ENCODE assay signal across 8 cellular contexts in genomic region chr7:30074422-30075030, GRCh38. TPM values are rescaled to one million over a fixed set of nuclear protein-coding genes. Genes with fewer than 3 reads are reported as not detected.
A peak's percentile ranks its signal among the peaks of the same experiment; 100 is the strongest.
DNase-seq lines count a peak whose midpoint lies in the region; ATAC-seq and TF ChIP-seq lines count a peak whose summit lies in the region.

No MANE protein-coding gene starts in this region.

- no peak overlapping the region for H3K27ac ChIP-seq in OCI-LY7 (ENCODE audit: low read depth, low read length, poor library complexity, severe bottlenecking)
- H3K27ac ChIP-seq in esophagus squamous epithelium: no peak overlapping the region
- no peak overlapping the region for H3K27ac ChIP-seq in coronary artery

- ATAC-seq in HG03520 (IDR thresholded peaks at IDR 0.05; ENCODE audit: unreplicated experiment) (no peak), GM21737 (IDR thresholded peaks at IDR 0.05; ENCODE audit: unreplicated experiment) (no peak)

- H3K4me2 ChIP-seq in OCI-LY7 (ENCODE audit: low read length): no peak overlapping the region

- H3K36me3 ChIP-seq in OCI-LY7 (ENCODE audit: insufficient read depth, low read length) (peaks cover 7% of the 10 kb centered on the region; the same call in 1 of the 2 replicates), esophagus squamous epithelium (peaks cover 0 to 33% (median 0%) of the 10 kb centered on the region in 3 donors)

- no peak for TF ChIP-seq POLR2A in esophagus squamous epithelium (IDR thresholded peaks at IDR 0.05)

- peak; percentile 50 for DNase-seq in COR-L47 (lab: John Stamatoyannopoulos, UW)
- DNase-seq in HPDE6-E6E7 (ENCODE audit: extremely low spot score): peak; percentile 36
- DNase-seq in OCI-LY7 (ENCODE audit: low spot score): peak; percentile 62
- no peak for DNase-seq in esophagus squamous epithelium (lab: John Stamatoyannopoulos, UW)
- peak; percentile 18 for DNase-seq in stromal cell of bone marrow (ENCODE audit: low read depth)
- DNase-seq in coronary artery (ENCODE audit: low spot score): no peak

- no peaks in the 10 kb centered on the region for H3K9me3 ChIP-seq in OCI-LY7 (ENCODE audit: low read length)
- H3K9me3 ChIP-seq in esophagus squamous epithelium: no peaks in the 10 kb centered on the region

- H3K79me2 ChIP-seq in OCI-LY7 (ENCODE audit: insufficient read depth, low read depth, low read length): no peaks in the 10 kb centered on the region

- no peaks in the 10 kb centered on the region; the same call in 1 of the 2 replicates for H3K9me2 ChIP-seq in OCI-LY7 (ENCODE audit: insufficient read depth, low read length)

- BruUV-seq in OCI-LY7 (replicated peaks; lab: Mats Ljungman, UMichigan): no TSS peak

- H3K27me3 ChIP-seq in esophagus squamous epithelium: no peaks in the 10 kb centered on the region

- H3K4me3 ChIP-seq in OCI-LY7 (ENCODE audit: low read depth, low read length, poor library complexity, severe bottlenecking): no peak overlapping the region
- no peak overlapping the region for H3K4me3 ChIP-seq in esophagus squamous epithelium
- H3K4me3 ChIP-seq in coronary artery: no peak overlapping the region

- CTCF ChIA-PET in OCI-LY7 (lab: Charles Lee; ENCODE audit: unreplicated experiment): interaction anchor here (0.7 kb wide), 1 partner anchor 45 kb away, joined by 3 read pairs; no protein-coding TSS in a partner anchor

- no peak overlapping the region for H2AFZ ChIP-seq in OCI-LY7 (ENCODE audit: low read length)

- POLR2A ChIA-PET in OCI-LY7 (lab: Charles Lee): interaction anchor here (0.7 to 1.6 kb wide), 5 partner anchors 11 to 1335 kb away, joined by 3 to 8 read pairs (median 4); no protein-coding TSS in a partner anchor

- no peaks in the 10 kb centered on the region for H4K20me1 ChIP-seq in OCI-LY7 (ENCODE audit: insufficient read depth, low read length)

- intact Hi-C loops in OCI-LY7 (cut with micrococcal nuclease; ENCODE audit: unreplicated experiment): no loop called here
- intact Hi-C loops in esophagus squamous epithelium (cut with DNase I): no loop called here

- WGBS in esophagus squamous epithelium, 2 donors: 33 to 41% methylated on average over 1 of the region's 1 CpG

- H3K4me1 ChIP-seq in OCI-LY7 (ENCODE audit: insufficient read depth, low read length, poor library complexity, severe bottlenecking) (no peaks in the 10 kb centered on the region), esophagus squamous epithelium (no peaks in the 10 kb centered on the region)

- TF ChIP-seq CTCF in OCI-LY7 (conservative IDR thresholded peaks at IDR 0.05; ENCODE audit: low read length): peak; percentile 87
- TF ChIP-seq CTCF in esophagus squamous epithelium (IDR thresholded peaks at IDR 0.05): peak in 5 of 6 experiments; percentile 13 to 54 (median 36)
- TF ChIP-seq CTCF in coronary artery (IDR thresholded peaks at IDR 0.05): no peak

RNA-seq across cellular contexts. Expression of gene PLEKHA8, which starts 46.3 kb away (rescaled TPM):
- total RNA-seq in OCI-LY7 (2014; rRNA removed; shearing (Covaris generic)): 10.2 and 11.0 TPM in 2 replicates
- total RNA-seq in OCI-LY7 (2022): 27.9 and 31.7 TPM in 2 replicates
- 10 to 100 TPM in 1 of 4 donors, 1 to 10 TPM in 3; 5.1 to 10.5 (median 5.9) TPM for total RNA-seq in esophagus squamous epithelium

RNA-seq across cellular contexts. Expression of gene FKBP14, which starts 48.0 kb away (rescaled TPM):
- total RNA-seq in OCI-LY7 (2014; rRNA removed; shearing (Covaris generic)): 5.3 and 6.3 TPM in 2 replicates
- total RNA-seq in OCI-LY7 (2022) (15.9 and 17.9 TPM in 2 replicates), esophagus squamous epithelium (1 to 10 TPM; 3.3 to 8.0 (median 7.5) TPM)

Comparison
In these comparisons a context has a peak if more than half of its experiments do, and no peak if none do; other contexts are left out.
1. DNase-seq: peak in COR-L47 (single experiment), HPDE6-E6E7 (single experiment), OCI-LY7 (single experiment) and stromal cell of bone marrow (single experiment); none in esophagus squamous epithelium (single experiment) and coronary artery (single experiment).